Comparison of ENCODE assay signal across 8 cellular contexts in the genomic region with DNA sequence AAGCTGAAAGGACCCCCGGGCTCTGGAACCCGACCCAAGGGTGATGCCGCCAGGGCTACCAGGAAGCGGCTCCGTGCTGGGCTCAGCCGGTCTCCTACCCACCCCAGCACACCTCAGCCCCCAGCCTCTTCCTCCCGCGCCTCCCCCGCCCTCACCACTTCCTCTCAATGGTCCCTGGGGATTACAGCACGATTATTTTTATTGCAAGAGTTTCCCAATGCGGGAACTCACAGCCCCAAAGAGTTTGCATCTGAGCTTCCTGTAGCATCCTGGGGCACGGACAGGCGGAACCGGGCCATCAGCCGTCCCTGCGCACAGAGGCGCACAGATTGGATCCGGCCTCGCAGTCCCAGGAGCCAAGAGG. TPM values are rescaled to one million over a fixed set of nuclear protein-coding genes. Genes with fewer than 3 reads are reported as not detected.
DNase-seq lines count a peak whose midpoint lies in the region; ATAC-seq and TF ChIP-seq lines count a peak whose summit lies in the region.

No MANE protein-coding gene starts in this region.

- H3K27me3 Mint-ChIP-seq in glutamatergic neuron (ENCODE audit: unreplicated experiment) = peaks cover 23% of the 10 kb centered on the region

- H3K36me3 ChIP-seq in SJCRH30 (no peaks in the 10 kb centered on the region), subcutaneous abdominal adipose tissue (ENCODE audit: control insufficient read depth in 5 of 5, insufficient read depth in 5 of 5, low read length in 5 of 5) (no peaks in the 10 kb centered on the region)

- ATAC-seq in HG03469 (IDR thresholded peaks at IDR 0.05; ENCODE audit: unreplicated experiment) (no peak), GM18505 (IDR thresholded peaks at IDR 0.05; ENCODE audit: unreplicated experiment) (no peak), left lobe of liver (no peak)

- H3K27ac ChIP-seq in SJCRH30 = no peak overlapping the region
- H3K27ac ChIP-seq in subcutaneous abdominal adipose tissue (ENCODE audit: low read depth, low read length) = no peak overlapping the region

- peaks cover 3% of the 10 kb centered on the region for H3K9me3 Mint-ChIP-seq in glutamatergic neuron (ENCODE audit: unreplicated experiment)

- H3K9me3 ChIP-seq in SJCRH30 (replicated peaks) = no peaks in the 10 kb centered on the region
- H3K9me3 ChIP-seq in subcutaneous abdominal adipose tissue (ENCODE audit: control insufficient read depth in 5 of 5, low read length in 5 of 5) = peaks cover 0 to 6% (median 5%) of the 10 kb centered on the region in 5 donors

- H3K27me3 ChIP-seq in SJCRH30 (no peaks in the 10 kb centered on the region), subcutaneous abdominal adipose tissue (ENCODE audit: control insufficient read depth in 5 of 5, insufficient read depth in 4 of 5, low read length in 5 of 5) (peaks cover 11 to 63% (median 34%) of the 10 kb centered on the region in 5 donors)

- H3K4me3 Mint-ChIP-seq in glutamatergic neuron (ENCODE audit: unreplicated experiment) = peak overlapping the region; percentile 76

- no peak for TF ChIP-seq POLR2A in GM18505 (IDR thresholded peaks at IDR 0.05; ENCODE audit: borderline replicate concordance, extremely low read depth, insufficient read depth, insufficient read length)

- peak overlapping the region in 1 of 5 donors; percentile 28 for H3K9ac ChIP-seq in subcutaneous abdominal adipose tissue (ENCODE audit: low read length in 5 of 5)

- peaks cover 37% of the 10 kb centered on the region for H3K4me1 ChIP-seq in SJCRH30
- H3K4me1 ChIP-seq in subcutaneous abdominal adipose tissue (ENCODE audit: control insufficient read depth in 5 of 5, insufficient read depth in 5 of 5, low read length in 5 of 5) = peaks cover 1 to 52% (median 36%) of the 10 kb centered on the region in 5 donors

- no peak for TF ChIP-seq CTCF in glutamatergic neuron (IDR thresholded peaks at IDR 0.05; ENCODE audit: partially characterized antibody, unreplicated experiment)

- peak overlapping the region; percentile 18 for H3K4me3 ChIP-seq in SJCRH30
- H3K4me3 ChIP-seq in subcutaneous abdominal adipose tissue (ENCODE audit: low read depth in 1 of 5, low read length in 5 of 5) = peak overlapping the region in 3 of 5 donors; percentile 38 to 57 (median 48)

- peaks cover 3% of the 10 kb centered on the region for H3K4me1 Mint-ChIP-seq in glutamatergic neuron (ENCODE audit: low read depth, unreplicated experiment)

- peak; percentile 34 to 45 for DNase-seq in activated CD4-positive, alpha-beta T cell treated with anti-CD3 and anti-CD28 coated beads, Interleukin-2, amount 50 U/mL, for 48 hours
- DNase-seq in activated CD4-positive, alpha-beta T cell treated with anti-CD3 and anti-CD28 coated beads, Interleukin-2, amount 50 U/mL, for 1 hour = no peak
- DNase-seq in SJCRH30 = peak in 1 of 2 experiments; percentile 51
- DNase-seq in glutamatergic neuron = no peak
- no peak for DNase-seq in left lobe of liver (ENCODE audit: low spot score)

- no peak overlapping the region for H3K27ac Mint-ChIP-seq in glutamatergic neuron (ENCODE audit: unreplicated experiment)

- H3K36me3 Mint-ChIP-seq in glutamatergic neuron (ENCODE audit: unreplicated experiment) = no peaks in the 10 kb centered on the region

RNA-seq across cellular contexts. Expression of gene SLX9, which starts 8.7 kb away (rescaled TPM):
- total RNA-seq in SJCRH30 (2014; rRNA removed; shearing (Covaris generic)) = 26.8 and 32.3 TPM in 2 replicates
- total RNA-seq in glutamatergic neuron (ENCODE audit: unreplicated experiment) = 30.7 TPM
- 19.1 TPM for total RNA-seq in left lobe of liver

RNA-seq across cellular contexts. Expression of gene ITGB2, which starts 10.4 kb away (rescaled TPM):
- 38.8 and 42.4 TPM in 2 replicates for total RNA-seq in SJCRH30 (2014; rRNA removed; shearing (Covaris generic))
- total RNA-seq in glutamatergic neuron (ENCODE audit: unreplicated experiment) = 0.91 TPM
- 13.6 TPM for total RNA-seq in left lobe of liver

RNA-seq across cellular contexts. Expression of gene PTTG1IP, which starts 57.6 kb away (rescaled TPM):
- total RNA-seq in SJCRH30 (2014; rRNA removed; shearing (Covaris generic)) = 195 TPM in 2 replicates
- 249 TPM for total RNA-seq in glutamatergic neuron (ENCODE audit: unreplicated experiment)
- total RNA-seq in left lobe of liver = 73.9 TPM

Comparison
In these comparisons a context has a peak if more than half of its experiments do, and no peak if none do; other contexts are left out.
1. DNase-seq: peak in activated CD4-positive, alpha-beta T cell treated with anti-CD3 and anti-CD28 coated beads, Interleukin-2, amount 50 U/mL, for 48 hours (2 of 2); none in activated CD4-positive, alpha-beta T cell treated with anti-CD3 and anti-CD28 coated beads, Interleukin-2, amount 50 U/mL, for 1 hour (single experiment), glutamatergic neuron (single experiment) and left lobe of liver (single experiment).